ENCODE assay signal across 9 cellular contexts in genomic region chr21:46098303-46099141, GRCh38. TPM values are rescaled to one million over a fixed set of nuclear protein-coding genes. Genes with fewer than 3 reads are reported as not detected.
DNase-seq lines count a peak whose midpoint lies in the region; ATAC-seq and TF ChIP-seq lines count a peak whose summit lies in the region.
"Had no signal": no experiment of that assay in that cellular context is flagged by ENCODE, and none has a peak within 500 bp of the region (broad histone marks: within the 10 kb centered on the region; RNA-seq: fewer than 3 reads in every experiment).

No MANE protein-coding gene starts in this region.

- CTCF ChIA-PET in activated CD8-positive, alpha-beta T cell treated with anti-CD3 and anti-CD28 coated beads for 36 hours (lab: Charles Lee): interaction anchor here (1.3 kb wide), 1 partner anchor 128 kb away, joined by 7 read pairs; no protein-coding TSS in a partner anchor
- CTCF ChIA-PET in HEK293T (lab: Yijun Ruan, JAX): interaction anchor here (0.6 kb wide), 1 partner anchor 367 kb away, joined by 3 read pairs; no protein-coding TSS in a partner anchor

- TF ChIP-seq CTCF in activated CD8-positive, alpha-beta T cell treated with anti-CD3 and anti-CD28 coated beads for 36 hours (IDR thresholded peaks at IDR 0.05): no peak
- TF ChIP-seq CTCF in psoas muscle (IDR thresholded peaks at IDR 0.05): no peak

- no peaks in the 10 kb centered on the region for H3K4me1 ChIP-seq in psoas muscle

- 0 to 1% (median 1%) methylated on average over 48 to 94 of the region's 94 CpGs for WGBS in psoas muscle, 3 donors

- no peak overlapping the region for H3K27ac Mint-ChIP-seq in activated CD8-positive, alpha-beta T cell treated with anti-CD3 and anti-CD28 coated beads for 36 hours
- H3K27ac Mint-ChIP-seq: dendritic cell treated with granulocyte-macrophage colony-stimulating factor and Interleukin-4, amounts not matched to agents 40 ng/mL and 50 ng/mL, for 4 days had no signal

- H3K27ac ChIP-seq in psoas muscle: peak overlapping the region; percentile 67

- peaks cover 7% of the 10 kb centered on the region for H3K36me3 Mint-ChIP-seq in activated CD8-positive, alpha-beta T cell treated with anti-CD3 and anti-CD28 coated beads for 36 hours (ENCODE audit: low read depth)

- POLR2A ChIA-PET in activated CD8-positive, alpha-beta T cell treated with anti-CD3 and anti-CD28 coated beads for 36 hours (lab: Charles Lee): no interaction called here
- POLR2A ChIA-PET in HEK293T (lab: Yijun Ruan, JAX): interaction anchor here (0.6 to 1.3 kb wide), 3 partner anchors 123 to 127 kb away, joined by 3 read pairs; no protein-coding TSS in a partner anchor

- peaks cover 13% of the 10 kb centered on the region for H3K27me3 Mint-ChIP-seq in activated CD8-positive, alpha-beta T cell treated with anti-CD3 and anti-CD28 coated beads for 36 hours

- peaks cover 16% of the 10 kb centered on the region for H3K4me1 Mint-ChIP-seq in activated CD8-positive, alpha-beta T cell treated with anti-CD3 and anti-CD28 coated beads for 36 hours (ENCODE audit: low read depth)

- peak overlapping the region; percentile 73 for H3K4me3 Mint-ChIP-seq in activated CD8-positive, alpha-beta T cell treated with anti-CD3 and anti-CD28 coated beads for 36 hours
- H3K4me3 Mint-ChIP-seq: dendritic cell treated with granulocyte-macrophage colony-stimulating factor and Interleukin-4, amounts not matched to agents 40 ng/mL and 50 ng/mL, for 4 days had no signal

- H3K4me3 ChIP-seq in psoas muscle: peak overlapping the region; percentile 66

- H3K9me3 ChIP-seq in psoas muscle: peaks cover 12% of the 10 kb centered on the region

- peaks cover 0 to 52% (median 13%) of the 10 kb centered on the region in 3 donors for H3K27me3 ChIP-seq in psoas muscle (ENCODE audit: insufficient read depth in 3 of 3, low read length in 2 of 3)

- H3K36me3 ChIP-seq in psoas muscle (ENCODE audit: insufficient read depth in 1 of 2, low read depth in 1 of 2): no peaks in the 10 kb centered on the region

- DNase-seq in EL (peak; percentile 33), cardiac septum (ENCODE audit: low spot score) (peak; percentile 75), psoas muscle (peak; percentile 35 to 56), middle frontal gyrus (ENCODE audit: extremely low spot score, low spot score) (no peak), hippocampal formation (lab: John Stamatoyannopoulos, UW) (no peak), HEK293T (ENCODE audit: extremely low spot score) (no peak), NK-92 (lab: John Stamatoyannopoulos, UW; ENCODE audit: unreplicated experiment) (no peak)
- DNase-seq in activated CD8-positive, alpha-beta T cell treated with anti-CD3 and anti-CD28 coated beads for 36 hours: peak; percentile 37

- peak; percentile 46 for ATAC-seq in activated CD8-positive, alpha-beta T cell treated with anti-CD3 and anti-CD28 coated beads for 36 hours
- ATAC-seq in psoas muscle: peak in 3 of 4 donors; percentile 19 to 36 (median 26)

- intact Hi-C loops in activated CD8-positive, alpha-beta T cell treated with anti-CD3 and anti-CD28 coated beads for 36 hours (cut with micrococcal nuclease): no loop called here
- intact Hi-C loops in cardiac septum (cut with DNase I): loop anchor here (2.0 kb wide), 1 partner anchor 124 kb away; no protein-coding TSS in a partner anchor
- intact Hi-C loops in psoas muscle (cut with DNase I): no loop called here

- peaks cover 10% of the 10 kb centered on the region for H3K9me3 Mint-ChIP-seq in activated CD8-positive, alpha-beta T cell treated with anti-CD3 and anti-CD28 coated beads for 36 hours

TF ChIP-seq in HEK293T, 16 proteins besides CTCF, POLR2A, EP300 and RAD21:
- TF ChIP-seq CTBP1 (IDR thresholded peaks at IDR 0.05; ENCODE audit: borderline replicate concordance) (no peak), HDGF (IDR thresholded peaks at IDR 0.05; ENCODE audit: borderline replicate concordance) (no peak), SUZ12 (IDR thresholded peaks at IDR 0.05) (no peak), BHLHE40 (IDR thresholded peaks at IDR 0.05; ENCODE audit: borderline replicate concordance) (no peak)

RNA-seq across cellular contexts. Expression of gene COL6A2, which starts 0.6 kb away (rescaled TPM):
- total RNA-seq in activated CD8-positive, alpha-beta T cell treated with anti-CD3 and anti-CD28 coated beads for 36 hours: 10 to 100 TPM; 25.0 to 25.3 TPM
- total RNA-seq in cardiac septum: 157 TPM
- 100 to 1,000 TPM in 2 of 4 donors, 10 to 100 TPM in 2; 56.2 to 122 (median 90.4) TPM for total RNA-seq in psoas muscle
- polyA plus RNA-seq in psoas muscle: 10 to 100 TPM; 29.8 to 58.8 (median 47.1) TPM

RNA-seq across cellular contexts. Expression of gene FTCD, which starts 56.9 kb away (rescaled TPM):
- total RNA-seq in activated CD8-positive, alpha-beta T cell treated with anti-CD3 and anti-CD28 coated beads for 36 hours: under 1 TPM; 0.52 to 0.85 TPM
- total RNA-seq in cardiac septum (0.83 TPM), psoas muscle (1 to 10 TPM in 1 of 4 donors, under 1 TPM in 1, not detected in 2; 0.16 to 2.0 TPM)
- polyA plus RNA-seq in psoas muscle: under 1 TPM in 2 of 3 donors, not detected in 1; 0.03 to 0.09 TPM

Comparison
In these comparisons a context has a peak if more than half of its experiments do, and no peak if none do; other contexts are left out.
1. DNase-seq: peak in EL (single experiment), activated CD8-positive, alpha-beta T cell treated with anti-CD3 and anti-CD28 coated beads for 36 hours (single experiment), cardiac septum (single experiment) and psoas muscle (2 of 2); none in middle frontal gyrus (single experiment), hippocampal formation (0 of 2), HEK293T (single experiment) and NK-92 (single experiment).